ENCODE assay signal across 20 cellular contexts in genomic region chr11:93251922-93252321, GRCh38.
"Had no signal": no experiment of that assay in that cellular context is flagged by ENCODE, and none has a peak within 500 bp of the region (broad histone marks: within the 10 kb centered on the region; RNA-seq: fewer than 3 reads in every experiment).

No MANE protein-coding gene starts in this region.

- H3K27me3 ChIP-seq: hepatocyte, neutrophil, testis, tibial nerve had no signal

- H3K4me1 ChIP-seq: testis had no signal

- H3K9me3 ChIP-seq: neutrophil, psoas muscle, testis had no signal

- DNase-seq: effector CD4-positive, alpha-beta T cell; foreskin melanocyte; head of caudate nucleus; islet precursor cell; left ventricle myocardium superior; mesenchymal stem cell; naive thymus-derived CD8-positive, alpha-beta T cell; psoas muscle; retina; stimulated activated CD4-positive, alpha-beta T cell treated with anti-CD3 and anti-CD28 coated beads, Interleukin-2, amount 100 ng/mL, for 24 hours; stimulated activated CD4-positive, alpha-beta T cell treated with anti-CD3 and anti-CD28 coated beads, Interleukin-4, amount 100 ng/mL, for 4 hours; stimulated activated naive B cell treated with anti-CD40 and anti-IgM and Interleukin-4, amounts not matched to agents 10 μg/mL and 1 μg/mL and 100 μg/mL, for 72 hours; stimulated activated naive CD8-positive, alpha-beta T cell treated with anti-CD3 and anti-CD28 coated beads, Interleukin-15, amount 100 ng/mL, for 72 hours; testis had no signal

- ATAC-seq: left ventricle myocardium superior; naive thymus-derived CD8-positive, alpha-beta T cell; psoas muscle; sciatic nerve; stimulated activated naive B cell treated with anti-CD40 and anti-IgM and Interleukin-4, amounts not matched to agents 10 μg/mL and 1 μg/mL and 100 μg/mL, for 72 hours; stimulated activated naive CD8-positive, alpha-beta T cell treated with anti-CD3 and anti-CD28 coated beads, Interleukin-15, amount 100 ng/mL, for 72 hours had no signal

- H3K27ac ChIP-seq: coronary artery, hepatocyte, neutrophil, psoas muscle, testis, tibial nerve had no signal

- H3K4me3 ChIP-seq: coronary artery, hepatocyte, lung, psoas muscle, testis, tibial nerve had no signal

- H3K36me3 ChIP-seq: neutrophil, tibial nerve had no signal
